Comparison of ENCODE assay signal across 8 cellular contexts in genomic region chr16:74666010-74666421, GRCh38. TPM values are rescaled to one million over a fixed set of nuclear protein-coding genes. Genes with fewer than 3 reads are reported as not detected.
A peak's percentile ranks its signal among the peaks of the same experiment; 100 is the strongest.
DNase-seq lines count a peak whose midpoint lies in the region; ATAC-seq and TF ChIP-seq lines count a peak whose summit lies in the region.

No MANE protein-coding gene starts in this region.

- POLR2A ChIA-PET in CD8-positive, alpha-beta memory T cell (lab: Charles Lee) = interaction anchor here (0.5 to 2.5 kb wide), 5 partner anchors 9 to 60 kb away, joined by 3 to 21 read pairs (median 6); partner anchors contain the start of genes GLG1 and MLKL
- POLR2A ChIA-PET in PC-3 (lab: Charles Lee; ENCODE audit: unreplicated experiment) = no interaction called here

- TSS peak; percentile 34 for BruUV-seq in PC-3 (replicated peaks; lab: Mats Ljungman, UMichigan)

- peak overlapping the region; percentile 85 for H3K4me3 ChIP-seq in CD8-positive, alpha-beta memory T cell (ENCODE audit: low read length)
- H3K4me3 ChIP-seq in PC-3 (ENCODE audit: low read length) = peak overlapping the region; percentile 98
- H3K4me3 ChIP-seq in epithelial cell of proximal tubule (ENCODE audit: low read depth, low read length) = peak overlapping the region; percentile 97
- H3K4me3 ChIP-seq in osteoblast (ENCODE audit: insufficient read depth, low read length) = peak overlapping the region; percentile 94

- no peaks in the 10 kb centered on the region for H3K9me3 ChIP-seq in CD8-positive, alpha-beta memory T cell (ENCODE audit: low read length)
- H3K9me3 ChIP-seq in PC-3 (ENCODE audit: low read length) (no peaks in the 10 kb centered on the region), osteoblast (ENCODE audit: low read depth, low read length) (no peaks in the 10 kb centered on the region)

- peaks cover 4 to 42% (median 9%) of the 10 kb centered on the region in 3 donors for H3K36me3 Mint-ChIP-seq in CD8-positive, alpha-beta memory T cell

- H3K9me3 Mint-ChIP-seq in CD8-positive, alpha-beta memory T cell = no peaks in the 10 kb centered on the region

- no peak for DNase-seq in CD8-positive, alpha-beta memory T cell
- DNase-seq in PC-3 (no peak), epithelial cell of proximal tubule (ENCODE audit: low read depth) (no peak), osteoblast (ENCODE audit: insufficient read length, low spot score, missing footprints) (no peak), activated gamma-delta T cell treated with Interleukin-2 at 50 U/mL for 16 hours (no peak), NOMO-1 treated with dmso at 0.1 percent for 144 hours (lab: John Stamatoyannopoulos, UW; ENCODE audit: unreplicated experiment) (no peak)
- no peak for DNase-seq in stimulated activated naive CD4-positive, alpha-beta T cell treated with Interleukin-2 at 50 U/mL for 16 hours (lab: John Stamatoyannopoulos, UW)

- peaks cover 57% of the 10 kb centered on the region for H3K79me2 ChIP-seq in PC-3 (ENCODE audit: low read length)
- H3K79me2 ChIP-seq in osteoblast (ENCODE audit: insufficient read depth, low read length) = peaks cover 55% of the 10 kb centered on the region

- H3K36me3 ChIP-seq in CD8-positive, alpha-beta memory T cell (ENCODE audit: insufficient read depth, low read length) = peaks cover 13% of the 10 kb centered on the region
- H3K36me3 ChIP-seq in PC-3 (ENCODE audit: low read depth, low read length) (peaks cover 28% of the 10 kb centered on the region), osteoblast (ENCODE audit: insufficient read depth, low read length) (peaks cover 35% of the 10 kb centered on the region)

- peaks cover 38 to 61% (median 49%) of the 10 kb centered on the region in 3 donors for H3K4me1 Mint-ChIP-seq in CD8-positive, alpha-beta memory T cell

- H3K4me1 ChIP-seq in CD8-positive, alpha-beta memory T cell (ENCODE audit: insufficient read depth, low read length) = peaks cover 36% of the 10 kb centered on the region
- no peaks in the 10 kb centered on the region; the same call in 1 of the 2 replicates for H3K4me1 ChIP-seq in PC-3 (ENCODE audit: insufficient read depth, low read length)
- H3K4me1 ChIP-seq in osteoblast (ENCODE audit: insufficient read depth, low read length) = peaks cover 8% of the 10 kb centered on the region

- peak overlapping the region; percentile 99 for H3K9ac ChIP-seq in PC-3 (ENCODE audit: low read length)

- H3K27me3 Mint-ChIP-seq in CD8-positive, alpha-beta memory T cell = peaks cover 0 to 2% of the 10 kb centered on the region in 2 donors

- H2AFZ ChIP-seq in PC-3 (ENCODE audit: low read length) (peak overlapping the region; percentile 65; the same call in 1 of the 2 replicates), osteoblast (ENCODE audit: low read length) (peak overlapping the region; percentile 82)

- ATAC-seq in PC-3 = no peak
- no peak for ATAC-seq in HG03457 (IDR thresholded peaks at IDR 0.05; ENCODE audit: unreplicated experiment)

- H4K20me1 ChIP-seq in PC-3 (ENCODE audit: low read length) = peaks cover 25% of the 10 kb centered on the region
- H4K20me1 ChIP-seq in osteoblast (ENCODE audit: insufficient read depth, low read length) = no peaks in the 10 kb centered on the region

- peak overlapping the region; percentile 69 to 99 (median 93) for H3K4me3 Mint-ChIP-seq in CD8-positive, alpha-beta memory T cell

- H3K4me2 ChIP-seq in PC-3 (ENCODE audit: low read length) (peak overlapping the region; percentile 89), osteoblast (ENCODE audit: insufficient read depth, low read length) (peak overlapping the region; percentile 95)

- no peaks in the 10 kb centered on the region for H3F3A ChIP-seq in PC-3 (ENCODE audit: low read length, unreplicated experiment)

- H3K9me2 ChIP-seq in PC-3 (replicated peaks; ENCODE audit: low read length) = no peaks in the 10 kb centered on the region

- CTCF ChIA-PET in CD8-positive, alpha-beta memory T cell (lab: Charles Lee) = interaction anchor here (1.0 to 1.3 kb wide), 2 partner anchors 46 to 201 kb away, joined by 3 read pairs; no protein-coding TSS in a partner anchor
- CTCF ChIA-PET in PC-3 (lab: Charles Lee) = no interaction called here

- peak overlapping the region; percentile 86 for H3K27ac ChIP-seq in CD8-positive, alpha-beta memory T cell (ENCODE audit: low read depth, low read length)
- H3K27ac ChIP-seq in PC-3 (ENCODE audit: low read length) = peak overlapping the region; percentile 70
- H3K27ac ChIP-seq in osteoblast (ENCODE audit: low read depth, low read length) = peak overlapping the region; percentile 62

- H3K27me3 ChIP-seq in CD8-positive, alpha-beta memory T cell (ENCODE audit: insufficient read depth, low read length, poor library complexity, severe bottlenecking) = no peaks in the 10 kb centered on the region
- H3K27me3 ChIP-seq in PC-3 (ENCODE audit: low read length) = no peaks in the 10 kb centered on the region
- no peaks in the 10 kb centered on the region for H3K27me3 ChIP-seq in osteoblast (ENCODE audit: insufficient read depth, low read length)

- intact Hi-C loops in PC-3 (cut with micrococcal nuclease) = loop anchor here (2.0 kb wide), 1 partner anchor 35 kb away; the partner anchor contains the start of gene MLKL

- H3K27ac Mint-ChIP-seq in CD8-positive, alpha-beta memory T cell = peak overlapping the region in 6 of 8 donors; percentile 18 to 94 (median 48)

- TF ChIP-seq CTCF in PC-3 (conservative IDR thresholded peaks at IDR 0.05; ENCODE audit: low read depth, low read length) (no peak), epithelial cell of proximal tubule (conservative IDR thresholded peaks at IDR 0.05; ENCODE audit: low read depth, low read length) (no peak), osteoblast (IDR thresholded peaks at IDR 0.05; ENCODE audit: extremely low read depth, low read depth, low read length) (no peak)

RNA-seq across cellular contexts. Expression of gene RFWD3, which starts 0.7 kb away (rescaled TPM):
- 100 to 1,000 TPM in 1 of 2 experiments, 10 to 100 TPM in 1; 99.5 to 113 TPM for total RNA-seq in CD8-positive, alpha-beta memory T cell
- 20.1 TPM for polyA plus RNA-seq in CD8-positive, alpha-beta memory T cell
- 30.5 and 32.8 TPM in 2 replicates for total RNA-seq in PC-3 (2014; rRNA removed)
- total RNA-seq in epithelial cell of proximal tubule = 29.1 and 49.3 TPM in 2 replicates
- 15.6 and 18.8 TPM in 2 replicates for total RNA-seq in osteoblast

RNA-seq across cellular contexts. Expression of gene MLKL, which starts 34.6 kb away (rescaled TPM):
- total RNA-seq in CD8-positive, alpha-beta memory T cell = 10 to 100 TPM; 13.9 to 17.5 TPM
- polyA plus RNA-seq in CD8-positive, alpha-beta memory T cell = 16.1 TPM
- total RNA-seq in PC-3 (2014; rRNA removed) (29.6 and 30.9 TPM in 2 replicates), epithelial cell of proximal tubule (16.9 and 19.6 TPM in 2 replicates), osteoblast (5.1 and 9.1 TPM in 2 replicates)

RNA-seq across cellular contexts. Expression of gene GLG1, which starts 59.1 kb away (rescaled TPM):
- total RNA-seq in CD8-positive, alpha-beta memory T cell = 10 to 100 TPM; 52.3 to 56.7 TPM
- 174 TPM for polyA plus RNA-seq in CD8-positive, alpha-beta memory T cell
- total RNA-seq in PC-3 (2014; rRNA removed) = 63.5 and 86.4 TPM in 2 replicates
- 59.5 and 72.1 TPM in 2 replicates for total RNA-seq in epithelial cell of proximal tubule
- 191 and 215 TPM in 2 replicates for total RNA-seq in osteoblast
